19 cellular contexts compared by ENCODE assay signal in the genomic region with DNA sequence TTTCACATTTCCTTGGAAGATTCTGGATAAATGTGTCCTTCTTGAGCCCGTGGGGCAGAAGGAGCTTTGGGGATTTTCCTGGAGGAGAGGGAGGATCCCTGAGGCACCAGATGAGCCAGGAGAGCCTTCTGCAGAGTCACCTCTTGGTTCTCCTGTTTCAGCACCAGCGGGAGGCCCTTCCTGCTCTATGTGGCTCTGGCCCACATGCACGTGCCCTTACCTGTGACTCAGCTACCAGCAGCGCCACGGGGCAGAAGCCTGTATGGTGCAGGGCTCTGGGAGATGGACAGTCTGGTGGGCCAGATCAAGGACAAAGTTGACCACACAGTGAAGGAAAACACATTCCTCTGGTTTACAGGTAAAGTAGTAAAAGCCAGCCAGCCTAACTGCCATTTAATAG.
DNase-seq lines count a peak whose midpoint lies in the region; ATAC-seq and TF ChIP-seq lines count a peak whose summit lies in the region.
"Had no signal": no experiment of that assay in that cellular context is flagged by ENCODE, and none has a peak within 500 bp of the region (broad histone marks: within the 10 kb centered on the region; RNA-seq: fewer than 3 reads in every experiment).

No MANE protein-coding gene starts in this region.

- H3K36me3 Mint-ChIP-seq in H9 (ENCODE audit: insufficient read depth in 1 of 3, low read depth in 3 of 3): peaks cover 0 to 3% (median 0%) of the 10 kb centered on the region in 3 experiments; a peak in 2 of 7 replicates

- no peak overlapping the region for H3K18ac ChIP-seq in H9 (ENCODE audit: insufficient read length, low read depth, low read length)

- no peak overlapping the region for H2BK15ac ChIP-seq in H9 (ENCODE audit: low read depth, low read length)

- H3T11ph ChIP-seq in H9 (ENCODE audit: low read length): no peak overlapping the region

- H3K23me2 ChIP-seq in H9 (ENCODE audit: insufficient read length, low read depth, low read length, poor library complexity, severe bottlenecking): no peaks in the 10 kb centered on the region

- H2BK5ac ChIP-seq in H9 (ENCODE audit: insufficient read length, low read length): no peak overlapping the region

- H3K9ac ChIP-seq in H9 (ENCODE audit: extremely low read depth, insufficient read length, low read length): no peak overlapping the region

- no peaks in the 10 kb centered on the region for H3K4me1 ChIP-seq in H9 (ENCODE audit: insufficient read depth, low read length)
- H3K4me1 ChIP-seq in upper lobe of right lung: no peaks in the 10 kb centered on the region
- H3K4me1 ChIP-seq: Peyer's patch, SJSA1 had no signal

- no peak overlapping the region for H3K56ac ChIP-seq in H9 (ENCODE audit: insufficient read length, low read depth, low read length)

- no peak overlapping the region for H4K91ac ChIP-seq in H9 (ENCODE audit: insufficient read length, low read depth, low read length)

- no peak overlapping the region for H4K5ac ChIP-seq in H9 (ENCODE audit: insufficient read length, low read depth, low read length)

- no peak overlapping the region for H3K23ac ChIP-seq in H9 (ENCODE audit: insufficient read length, low read depth, low read length)

- H4K8ac ChIP-seq in H9 (replicated peaks; ENCODE audit: insufficient read length, low read depth, low read length): no peak overlapping the region

- H3K14ac ChIP-seq in H9 (ENCODE audit: insufficient read depth, low read length): no peak overlapping the region

- H2AFZ ChIP-seq in H9 (ENCODE audit: low read length): no peak overlapping the region

- no peak overlapping the region for H3K4ac ChIP-seq in H9 (ENCODE audit: low read depth, low read length)

- H3K4me3 Mint-ChIP-seq in H9: no peak overlapping the region
- H3K4me3 Mint-ChIP-seq: HFFc6, IgD-negative memory B cell had no signal

- no peak overlapping the region for H2AK5ac ChIP-seq in H9 (ENCODE audit: insufficient read length, low read length)

- no peak overlapping the region for H3K4me3 ChIP-seq in upper lobe of right lung
- H3K4me3 ChIP-seq: GM12878, Peyer's patch, SJSA1 had no signal

- ATAC-seq in upper lobe of right lung (peak; percentile 14), GM21825 (IDR thresholded peaks at IDR 0.05; ENCODE audit: unreplicated experiment) (no peak)
- ATAC-seq: GM12878 had no signal

- no peaks in the 10 kb centered on the region for H3K36me3 ChIP-seq in upper lobe of right lung
- H3K36me3 ChIP-seq: Peyer's patch, SJSA1 had no signal

- H2BK12ac ChIP-seq in H9 (ENCODE audit: insufficient read length, low read depth, low read length): no peak overlapping the region

- DNase-seq in H9 (peak; percentile 51), SW480 (ENCODE audit: low spot score) (peak; percentile 78), islet precursor cell (peak; percentile 60), upper lobe of right lung (no peak), GM03348 (ENCODE audit: low spot score) (no peak), foreskin melanocyte (no peak)
- DNase-seq: DMS153, GF-D8, GOT3, HFFc6, NCI-H1105 treated with DMSO at 0.1 percent for 48 hours, NCI-H1694, NCI-H2081 treated with DMSO at 0.1 percent for 48 hours, Peyer's patch had no signal

- intact Hi-C loops in upper lobe of right lung (cut with DNase I): no loop called here

- TF ChIP-seq CTCF in H9 (conservative IDR thresholded peaks at IDR 0.05) (no peak), upper lobe of right lung (IDR thresholded peaks at IDR 0.05) (no peak)

- H3K79me2 ChIP-seq in H9 (ENCODE audit: insufficient read depth, low read length): no peaks in the 10 kb centered on the region

- H4K20me1 ChIP-seq in H9 (ENCODE audit: control insufficient read depth, insufficient read depth, insufficient read length): no peaks in the 10 kb centered on the region

- peaks cover 10 to 12% of the 10 kb centered on the region in 2 experiments for H3K4me1 Mint-ChIP-seq in H9
- H3K4me1 Mint-ChIP-seq: IgD-negative memory B cell had no signal

- H3K9me3 ChIP-seq in H9 (ENCODE audit: control insufficient read depth, low read depth, low read length) (no peaks in the 10 kb centered on the region), upper lobe of right lung (no peaks in the 10 kb centered on the region)
- H3K9me3 ChIP-seq: Peyer's patch, SJSA1 had no signal

- H2BK20ac ChIP-seq in H9 (ENCODE audit: low read depth, low read length, poor library complexity, severe bottlenecking): no peak overlapping the region

- no peak overlapping the region for H3K4me2 ChIP-seq in H9 (ENCODE audit: insufficient read depth, insufficient read length, low read length)

- no peaks in the 10 kb centered on the region for H3K9me3 Mint-ChIP-seq in H9
- H3K9me3 Mint-ChIP-seq: HFFc6 had no signal

- H3K27me3 ChIP-seq in H9 (ENCODE audit: insufficient read depth, low read length): no peaks in the 10 kb centered on the region
- H3K27me3 ChIP-seq in upper lobe of right lung: no peaks in the 10 kb centered on the region
- H3K27me3 ChIP-seq: Peyer's patch, SJSA1 had no signal

- no peak overlapping the region for H2BK120ac ChIP-seq in H9 (ENCODE audit: low read depth, low read length, poor library complexity, severe bottlenecking)

- no CpG with 5 or more reads among the region's 5 CpGs for WGBS in H9 (ENCODE audit: extremely low coverage, insufficient read length, low lambda C conversion rate)

- no peak overlapping the region for H3K27ac Mint-ChIP-seq in H9
- H3K27ac Mint-ChIP-seq: HFFc6, IgD-negative memory B cell had no signal

- H3K27me3 Mint-ChIP-seq in H9 (ENCODE audit: low read depth): peaks cover 1% of the 10 kb centered on the region; the same call in 1 of the 2 replicates
- H3K27me3 Mint-ChIP-seq: IgD-negative memory B cell had no signal

- H3K27ac ChIP-seq in H9 (ENCODE audit: insufficient read length, low read depth, low read length): no peak overlapping the region
- H3K27ac ChIP-seq in upper lobe of right lung: no peak overlapping the region
- H3K27ac ChIP-seq: HL-60, Peyer's patch, SJSA1 had no signal

- no peaks in the 10 kb centered on the region for H3K79me1 ChIP-seq in H9 (ENCODE audit: insufficient read depth, low read depth, low read length, poor library complexity, severe bottlenecking)

Comparison
In these comparisons a context has a peak if more than half of its experiments do, and no peak if none do; other contexts are left out.
1. DNase-seq: peak in H9 (single experiment), SW480 (single experiment) and islet precursor cell (single experiment); none in upper lobe of right lung (single experiment), GM03348 (single experiment) and foreskin melanocyte (single experiment).